ENCODE assay signal across 2 cellular contexts in genomic region chr11:78213526-78214330, GRCh38.
TF ChIP-seq lines count a peak whose summit lies in the region.

No MANE protein-coding gene starts in this region.

TF ChIP-seq in K562, 482 proteins besides CTCF, POLR2A, EP300 and RAD21:
- TF ChIP-seq E2F8 (IDR thresholded peaks at IDR 0.05; ENCODE audit: low read depth, partially characterized antibody) (peak; percentile 18), POLR2B (IDR thresholded peaks at IDR 0.05; ENCODE audit: low read depth, partially characterized antibody) (peak; percentile 19), POLR2AphosphoS2 (IDR thresholded peaks at IDR 0.05; ENCODE audit: low read length) (peak; percentile 66; the same call in 1 of the 2 replicates), PRDM10 (IDR thresholded peaks at IDR 0.05; ENCODE audit: partially characterized antibody) (no peak)

TF ChIP-seq in neural cell, 6 proteins besides CTCF, POLR2A, EP300 and RAD21:
- TF ChIP-seq POLR2AphosphoS5 (IDR thresholded peaks at IDR 0.05) (peak; percentile 16), TAF1 (IDR thresholded peaks at IDR 0.05; ENCODE audit: low read depth) (no peak), MXI1 (conservative IDR thresholded peaks at IDR 0.05; ENCODE audit: poor library complexity, severe bottlenecking) (no peak)
